In genomic region chr6:70566751-70567382, GRCh38 we compare ENCODE assay signal across 1 cellular context.
A peak's percentile ranks its signal among the peaks of the same experiment; 100 is the strongest.
TF ChIP-seq lines count a peak whose summit lies in the region.

SDHAF4 (plus strand) TSS chr6:70566930; CDS start chr6:70566941, 11 bp downstream.

TF ChIP-seq in HepG2, 621 proteins besides CTCF, POLR2A, EP300 and RAD21 (continued from another document and continues in another):
- TF ChIP-seq ZBTB26 (CRISPR knock-in tag; IDR thresholded peaks at IDR 0.05; ENCODE audit: borderline replicate concordance): peak; percentile 70
- peak; percentile 85 for TF ChIP-seq RXRA (CRISPR knock-in tag; IDR thresholded peaks at IDR 0.05)
- TF ChIP-seq ZNF83 (CRISPR knock-in tag; IDR thresholded peaks at IDR 0.05; ENCODE audit: borderline replicate concordance): peak; percentile 94
- TF ChIP-seq SNAPC4 (CRISPR knock-in tag; IDR thresholded peaks at IDR 0.05): peak; percentile 75; the same call in 1 of the 2 replicates
- peak; percentile 78; the same call in 1 of the 2 replicates for TF ChIP-seq CAMTA2 (CRISPR knock-in tag; IDR thresholded peaks at IDR 0.05; ENCODE audit: borderline replicate concordance)
- TF ChIP-seq ZNF468 (CRISPR knock-in tag; IDR thresholded peaks at IDR 0.05): 0 out of 2 replicates have a peak, but pooled peaks have one; percentile 79
- peak; percentile 43; the same call in 1 of the 2 replicates for TF ChIP-seq PAXIP1 (CRISPR knock-in tag; conservative IDR thresholded peaks at IDR 0.05)
- no peak for TF ChIP-seq ZBTB39 (CRISPR knock-in tag; IDR thresholded peaks at IDR 0.05)
- TF ChIP-seq ZNF615 (CRISPR knock-in tag; IDR thresholded peaks at IDR 0.05; ENCODE audit: borderline replicate concordance): peak; percentile 75; the same call in 1 of the 2 replicates
- TF ChIP-seq GRHL1 (CRISPR knock-in tag; conservative IDR thresholded peaks at IDR 0.05): no peak
- peak; percentile 89; the same call in 1 of the 2 replicates for TF ChIP-seq MYC (CRISPR knock-in tag; IDR thresholded peaks at IDR 0.05; ENCODE audit: borderline replicate concordance)
- TF ChIP-seq TBL1XR1 (IDR thresholded peaks at IDR 0.05; ENCODE audit: borderline replicate concordance, low read length, partially characterized antibody): no peak
- peak; percentile 97 for TF ChIP-seq ZNF891 (CRISPR knock-in tag; IDR thresholded peaks at IDR 0.05)
- TF ChIP-seq ZNF577 (CRISPR knock-in tag; IDR thresholded peaks at IDR 0.05; ENCODE audit: borderline replicate concordance, low read depth): 0 out of 2 replicates have a peak, but pooled peaks have one; percentile 74
- TF ChIP-seq MXD4 (CRISPR knock-in tag; IDR thresholded peaks at IDR 0.05): peak; percentile 80
- TF ChIP-seq ZBTB25 (CRISPR knock-in tag; IDR thresholded peaks at IDR 0.05): peak; percentile 28; the same call in 1 of the 2 replicates
- TF ChIP-seq TMF1 (CRISPR knock-in tag; IDR thresholded peaks at IDR 0.05; ENCODE audit: low read depth): peak; percentile 55; the same call in 1 of the 2 replicates
- TF ChIP-seq ZNF678 (CRISPR knock-in tag; IDR thresholded peaks at IDR 0.05): peak; percentile 96
- 0 out of 2 replicates have a peak, but pooled peaks have one; percentile 26 for TF ChIP-seq ZNF331 (CRISPR knock-in tag; IDR thresholded peaks at IDR 0.05)
- peak; percentile 33; the same call in 1 of the 2 replicates for TF ChIP-seq SIX4 (CRISPR knock-in tag; IDR thresholded peaks at IDR 0.05)
- TF ChIP-seq CC2D1A (CRISPR knock-in tag; IDR thresholded peaks at IDR 0.05): peak; percentile 61; the same call in 1 of the 2 replicates
- peak; percentile 80; the same call in 1 of the 2 replicates for TF ChIP-seq ZNF333 (CRISPR knock-in tag; IDR thresholded peaks at IDR 0.05; ENCODE audit: borderline replicate concordance)
- no peak for TF ChIP-seq FUBP1 (CRISPR knock-in tag; IDR thresholded peaks at IDR 0.05; ENCODE audit: borderline replicate concordance)
- no peak for TF ChIP-seq JUN (CRISPR knock-in tag; IDR thresholded peaks at IDR 0.05)
- peak; percentile 90 for TF ChIP-seq RFXAP (CRISPR knock-in tag; IDR thresholded peaks at IDR 0.05; ENCODE audit: borderline replicate concordance)
- TF ChIP-seq ZNF775 (CRISPR knock-in tag; IDR thresholded peaks at IDR 0.05; ENCODE audit: borderline replicate concordance): peak; percentile 89; the same call in 1 of the 2 replicates
- no peak for TF ChIP-seq ARHGAP35 (CRISPR knock-in tag; IDR thresholded peaks at IDR 0.05; ENCODE audit: borderline replicate concordance)
- peak; percentile 64; the same call in 1 of the 2 replicates for TF ChIP-seq BCL3 (CRISPR knock-in tag; IDR thresholded peaks at IDR 0.05)
- TF ChIP-seq ZNF317 (CRISPR knock-in tag; IDR thresholded peaks at IDR 0.05): peak; percentile 87
- TF ChIP-seq ZNF839 (CRISPR knock-in tag; IDR thresholded peaks at IDR 0.05; ENCODE audit: borderline replicate concordance): peak; percentile 46; the same call in 1 of the 2 replicates
- TF ChIP-seq SMAD3 (CRISPR knock-in tag; IDR thresholded peaks at IDR 0.05): peak; percentile 82
- peak; percentile 93 for TF ChIP-seq ZNF280D (CRISPR knock-in tag; IDR thresholded peaks at IDR 0.05)
- peak; percentile 46; the same call in 1 of the 2 replicates for TF ChIP-seq ZNF644 (CRISPR knock-in tag; IDR thresholded peaks at IDR 0.05; ENCODE audit: low read depth)
- no peak for TF ChIP-seq ZNF382 (CRISPR knock-in tag; IDR thresholded peaks at IDR 0.05; ENCODE audit: borderline replicate concordance)
